Comparison of ENCODE assay signal across 1 cellular context in genomic region chr1:21864730-21865129, GRCh38.
TF ChIP-seq lines count a peak whose summit lies in the region.

No MANE protein-coding gene starts in this region.

TF ChIP-seq in GM23338, 12 proteins besides CTCF, POLR2A, EP300 and RAD21 (continued from another document):
- TF ChIP-seq ZNF462 (CRISPR knock-in tag; IDR thresholded peaks at IDR 0.05) (no peak), ZNF331 (CRISPR knock-in tag; IDR thresholded peaks at IDR 0.05; ENCODE audit: low read depth) (no peak), ZNF114 (CRISPR knock-in tag; IDR thresholded peaks at IDR 0.05) (no peak), STAT1 (IDR thresholded peaks at IDR 0.05; ENCODE audit: unreplicated experiment) (no peak), NANOG (IDR thresholded peaks at IDR 0.05; ENCODE audit: borderline replicate concordance) (no peak), EZH2phosphoT487 (IDR thresholded peaks at IDR 0.05; ENCODE audit: unreplicated experiment) (no peak), CREB1 (CRISPR knock-in tag; IDR thresholded peaks at IDR 0.05; ENCODE audit: low read depth) (no peak), EZH2 (IDR thresholded peaks at IDR 0.05; ENCODE audit: low read depth, unreplicated experiment) (no peak), POLR2AphosphoS5 (IDR thresholded peaks at IDR 0.05; ENCODE audit: low read depth) (no peak), JUNB (IDR thresholded peaks at IDR 0.05; ENCODE audit: unreplicated experiment) (no peak)
- TF ChIP-seq, protein P1, sequence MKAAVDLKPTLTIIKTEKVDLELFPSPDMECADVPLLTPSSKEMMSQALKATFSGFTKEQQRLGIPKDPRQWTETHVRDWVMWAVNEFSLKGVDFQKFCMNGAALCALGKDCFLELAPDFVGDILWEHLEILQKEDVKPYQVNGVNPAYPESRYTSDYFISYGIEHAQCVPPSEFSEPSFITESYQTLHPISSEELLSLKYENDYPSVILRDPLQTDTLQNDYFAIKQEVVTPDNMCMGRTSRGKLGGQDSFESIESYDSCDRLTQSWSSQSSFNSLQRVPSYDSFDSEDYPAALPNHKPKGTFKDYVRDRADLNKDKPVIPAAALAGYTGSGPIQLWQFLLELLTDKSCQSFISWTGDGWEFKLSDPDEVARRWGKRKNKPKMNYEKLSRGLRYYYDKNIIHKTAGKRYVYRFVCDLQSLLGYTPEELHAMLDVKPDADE (IDR thresholded peaks at IDR 0.05): no peak
